ENCODE assay signal across 1 cellular context in genomic region chr10:29314726-29315125, GRCh38.
TF ChIP-seq lines count a peak whose summit lies in the region.

No MANE protein-coding gene starts in this region.

TF ChIP-seq in endothelial cell of umbilical vein, 7 proteins besides CTCF, POLR2A, EP300 and RAD21:
- TF ChIP-seq POLR2AphosphoS5 (IDR thresholded peaks at IDR 0.05; ENCODE audit: insufficient read depth, low read depth, low read length) (no peak), FOS (IDR thresholded peaks at IDR 0.05; ENCODE audit: borderline replicate concordance, insufficient read depth, low read length) (no peak), MAX (IDR thresholded peaks at IDR 0.05; ENCODE audit: insufficient read depth, insufficient read length) (no peak), GATA2 (IDR thresholded peaks at IDR 0.05; ENCODE audit: insufficient read depth, insufficient read length, low read depth, low read length) (no peak), EZH2 (IDR thresholded peaks at IDR 0.05; ENCODE audit: borderline replicate concordance, low read depth, low read length, severe bottlenecking) (no peak), MYC (IDR thresholded peaks at IDR 0.05; ENCODE audit: low read depth, low read length) (no peak), JUN (IDR thresholded peaks at IDR 0.05; ENCODE audit: borderline replicate concordance, insufficient read depth, insufficient read length, low read depth) (no peak)
